In genomic region chr20:16945619-16946018, GRCh38 we compare ENCODE assay signal across 20 cellular contexts.
DNase-seq lines count a peak whose midpoint lies in the region; ATAC-seq and TF ChIP-seq lines count a peak whose summit lies in the region.
"Had no signal": no experiment of that assay in that cellular context is flagged by ENCODE, and none has a peak within 500 bp of the region (broad histone marks: within the 10 kb centered on the region; RNA-seq: fewer than 3 reads in every experiment).

No MANE protein-coding gene starts in this region.

- intact Hi-C loops in mammary epithelial cell (cut with micrococcal nuclease) (no loop called here), body of pancreas (cut with DNase I) (no loop called here), transverse colon (cut with DNase I; ENCODE audit: low total_unique reads) (no loop called here)

- H3K9ac ChIP-seq in trophoblast cell (ENCODE audit: low read length) (no peak overlapping the region), mammary epithelial cell (ENCODE audit: insufficient read depth, low read length) (no peak overlapping the region)
- H3K9ac ChIP-seq: BLaER1 treated with 17β-estradiol and CSF1 and Interleukin-3, amounts not matched to agents 10 nM and 100 nM had no signal

- H3K18ac ChIP-seq in trophoblast cell (ENCODE audit: low read length), result no peak overlapping the region

- H3K36me3 Mint-ChIP-seq in mesothelial cell of epicardium (peaks cover 3% of the 10 kb centered on the region), type B pancreatic cell (no peaks in the 10 kb centered on the region)
- H3K36me3 Mint-ChIP-seq: CD8-positive, alpha-beta T cell had no signal

- H4K91ac ChIP-seq in trophoblast cell (ENCODE audit: low read depth, low read length), result no peak overlapping the region

- no peak overlapping the region for H4K8ac ChIP-seq in trophoblast cell (ENCODE audit: low read depth, low read length)

- H3K4me3 Mint-ChIP-seq in mesothelial cell of epicardium (no peak overlapping the region), type B pancreatic cell (peak overlapping the region; percentile 4)
- H3K4me3 Mint-ChIP-seq: B cell; CD4-positive, alpha-beta T cell; CD8-positive, alpha-beta T cell had no signal

- no peak overlapping the region for H3K14ac ChIP-seq in trophoblast cell (ENCODE audit: low read length)

- peaks cover 2% of the 10 kb centered on the region for H3K79me1 ChIP-seq in trophoblast cell (ENCODE audit: low read length)

- H3K27me3 Mint-ChIP-seq in mesothelial cell of epicardium (ENCODE audit: low read depth) (peaks cover 3% of the 10 kb centered on the region), type B pancreatic cell (peaks cover 2% of the 10 kb centered on the region)
- H3K27me3 Mint-ChIP-seq: B cell; CD4-positive, alpha-beta T cell had no signal

- H4K20me1 ChIP-seq in hepatocyte (ENCODE audit: insufficient read depth, poor library complexity, severe bottlenecking), result no peaks in the 10 kb centered on the region
- no peaks in the 10 kb centered on the region for H4K20me1 ChIP-seq in mammary epithelial cell (ENCODE audit: insufficient read depth, low read length)
- H4K20me1 ChIP-seq: BLaER1 treated with 17β-estradiol and CSF1 and Interleukin-3, amounts not matched to agents 10 nM and 100 nM had no signal

- TF ChIP-seq EP300 in transverse colon (IDR thresholded peaks at IDR 0.05; ENCODE audit: low read depth), result no peak

- H3K4me2 ChIP-seq in hepatocyte (no peak overlapping the region), trophoblast cell (ENCODE audit: low read length) (no peak overlapping the region), mammary epithelial cell (ENCODE audit: insufficient read depth, low read depth, low read length) (no peak overlapping the region)
- H3K4me2 ChIP-seq: BLaER1 treated with 17β-estradiol and CSF1 and Interleukin-3, amounts not matched to agents 10 nM and 100 nM had no signal

- H3K79me2 ChIP-seq in hepatocyte, result no peaks in the 10 kb centered on the region
- no peaks in the 10 kb centered on the region for H3K79me2 ChIP-seq in trophoblast cell (ENCODE audit: control insufficient read depth, insufficient read depth, low read length, poor library complexity)
- no peaks in the 10 kb centered on the region for H3K79me2 ChIP-seq in mammary epithelial cell (ENCODE audit: insufficient read depth, low read length)

- H2AFZ ChIP-seq in hepatocyte (no peak overlapping the region), trophoblast cell (ENCODE audit: insufficient read depth, low read length, poor library complexity) (no peak overlapping the region), mammary epithelial cell (ENCODE audit: low read depth, low read length) (no peak overlapping the region)

- H2AK5ac ChIP-seq in trophoblast cell (ENCODE audit: low read length), result no peak overlapping the region

- in situ Hi-C loops in mammary epithelial cell (cut with MboI; ENCODE audit: low sequenced_read_pairs in 2 of 2) (no loop called here), transverse colon (cut with MboI; ENCODE audit: low pct_ligation_motif_present in 1 of 4, low pct_unique_long_range_greater_than_20kb in 1 of 4, low sequenced_read_pairs in 3 of 4) (no loop called here)

- H3K4me1 Mint-ChIP-seq in mesothelial cell of epicardium (peaks cover 26% of the 10 kb centered on the region), type B pancreatic cell (ENCODE audit: unreplicated experiment) (peaks cover 16% of the 10 kb centered on the region)
- H3K4me1 Mint-ChIP-seq: B cell had no signal

- H3K27ac ChIP-seq in hepatocyte (peak overlapping the region; percentile 51), trophoblast cell (ENCODE audit: low read depth, low read length) (no peak overlapping the region), mammary epithelial cell (ENCODE audit: insufficient read depth, low read depth, low read length) (no peak overlapping the region), body of pancreas (no peak overlapping the region), transverse colon (no peak overlapping the region)
- H3K27ac ChIP-seq: BLaER1 treated with 17β-estradiol and CSF1 and Interleukin-3, amounts not matched to agents 10 nM and 100 nM; C4-2B had no signal

- BruUV-seq in mammary epithelial cell (replicated peaks; lab: Mats Ljungman, UMichigan), result no TSS peak

- H3K9me3 ChIP-seq in hepatocyte (ENCODE audit: low read depth), result peaks cover 9% of the 10 kb centered on the region
- no peaks in the 10 kb centered on the region for H3K9me3 ChIP-seq in trophoblast cell (ENCODE audit: insufficient read depth, low read depth, low read length)
- peaks cover 9% of the 10 kb centered on the region for H3K9me3 ChIP-seq in mammary epithelial cell (replicated peaks; ENCODE audit: insufficient read depth, low read length)
- peaks cover 0 to 11% (median 0%) of the 10 kb centered on the region in 3 donors for H3K9me3 ChIP-seq in body of pancreas
- no peaks in the 10 kb centered on the region for H3K9me3 ChIP-seq in transverse colon
- H3K9me3 ChIP-seq: Caco-2 had no signal

- peaks cover 19% of the 10 kb centered on the region for H3K4me1 ChIP-seq in hepatocyte (ENCODE audit: insufficient read depth)
- peaks cover 0 to 7% of the 10 kb centered on the region in 2 experiments for H3K4me1 ChIP-seq in trophoblast cell (ENCODE audit: control insufficient read depth in 1 of 2, insufficient read depth in 2 of 2, low read length in 2 of 2)
- H3K4me1 ChIP-seq in mammary epithelial cell (ENCODE audit: insufficient read depth, low read length), result no peaks in the 10 kb centered on the region
- H3K4me1 ChIP-seq in body of pancreas, result peaks cover 6% of the 10 kb centered on the region
- no peaks in the 10 kb centered on the region for H3K4me1 ChIP-seq in transverse colon
- H3K4me1 ChIP-seq: BLaER1 treated with 17β-estradiol and CSF1 and Interleukin-3, amounts not matched to agents 10 nM and 100 nM; Caco-2 had no signal

- TF ChIP-seq CTCF in hepatocyte (IDR thresholded peaks at IDR 0.05; ENCODE audit: poor library complexity), result no peak
- TF ChIP-seq CTCF in mesothelial cell of epicardium (IDR thresholded peaks at IDR 0.05; ENCODE audit: unreplicated experiment), result no peak
- TF ChIP-seq CTCF in type B pancreatic cell (conservative IDR thresholded peaks at IDR 0.05), result no peak
- no peak for TF ChIP-seq CTCF in mammary epithelial cell (conservative IDR thresholded peaks at IDR 0.05 in 1 of 2, IDR thresholded peaks at IDR 0.05 in 1 of 2; ENCODE audit: extremely low read depth in 1 of 2, insufficient read depth in 1 of 2, low read depth in 1 of 2, low read length in 2 of 2)
- TF ChIP-seq CTCF in body of pancreas (IDR thresholded peaks at IDR 0.05), result no peak
- no peak for TF ChIP-seq CTCF in transverse colon (IDR thresholded peaks at IDR 0.05)

- dilution Hi-C loops in mammary epithelial cell (cut with HindIII; ENCODE audit: low sequenced_read_pairs), result no loop called here

- peak overlapping the region; percentile 18 for H3K27ac Mint-ChIP-seq in mesothelial cell of epicardium
- peak overlapping the region; percentile 56 for H3K27ac Mint-ChIP-seq in type B pancreatic cell
- H3K27ac Mint-ChIP-seq: B cell; CD4-positive, alpha-beta T cell; CD8-positive, alpha-beta T cell had no signal

- no peak for DNase-seq in hepatocyte (ENCODE audit: low spot score)
- DNase-seq in mesothelial cell of epicardium (ENCODE audit: low spot score in 2 of 2, unreplicated experiment in 2 of 2), result no peak
- peak; percentile 60 to 74 for DNase-seq in trophoblast cell
- DNase-seq in type B pancreatic cell (ENCODE audit: extremely low spot score, unreplicated experiment), result no peak
- no peak for DNase-seq in mammary epithelial cell
- DNase-seq in body of pancreas, result no peak
- no peak for DNase-seq in transverse colon
- DNase-seq: 8988T; ACHN; AML-193; Caco-2; Calu3; CD4-positive, alpha-beta T cell; CD8-positive, alpha-beta T cell; DMS79 treated with DMSO at 0.1 percent for 48 hours; GF-D8 had no signal

- TF ChIP-seq POLR2A in body of pancreas (IDR thresholded peaks at IDR 0.05) (no peak), transverse colon (IDR thresholded peaks at IDR 0.05) (no peak)

- no peak overlapping the region for H3K4me3 ChIP-seq in hepatocyte
- no peak overlapping the region for H3K4me3 ChIP-seq in trophoblast cell (ENCODE audit: low read depth, low read length)
- H3K4me3 ChIP-seq in mammary epithelial cell (replicated peaks in 1 of 3; ENCODE audit: insufficient read depth in 1 of 3, low read depth in 2 of 3, low read length in 3 of 3), result no peak overlapping the region
- no peak overlapping the region for H3K4me3 ChIP-seq in body of pancreas
- H3K4me3 ChIP-seq in transverse colon, result no peak overlapping the region
- H3K4me3 ChIP-seq: BLaER1 treated with 17β-estradiol and CSF1 and Interleukin-3, amounts not matched to agents 10 nM and 100 nM had no signal

- H4K12ac ChIP-seq in trophoblast cell (ENCODE audit: low read depth, low read length), result no peak overlapping the region

- H2BK5ac ChIP-seq in trophoblast cell (ENCODE audit: low read depth, low read length, poor library complexity), result no peak overlapping the region

- no peak for ATAC-seq in body of pancreas
- no peak for ATAC-seq in HG03442 (IDR thresholded peaks at IDR 0.05; ENCODE audit: unreplicated experiment)
- ATAC-seq: CD8-positive, alpha-beta T cell had no signal

- H3K27me3 ChIP-seq in hepatocyte, result no peaks in the 10 kb centered on the region
- no peaks in the 10 kb centered on the region for H3K27me3 ChIP-seq in trophoblast cell (ENCODE audit: insufficient read depth, low read length)
- no peaks in the 10 kb centered on the region for H3K27me3 ChIP-seq in mammary epithelial cell (ENCODE audit: insufficient read depth, low read length)
- H3K27me3 ChIP-seq in body of pancreas, result no peaks in the 10 kb centered on the region
- H3K27me3 ChIP-seq in transverse colon, result no peaks in the 10 kb centered on the region
- H3K27me3 ChIP-seq: BLaER1 treated with 17β-estradiol and CSF1 and Interleukin-3, amounts not matched to agents 10 nM and 100 nM had no signal

- CTCF ChIA-PET in mammary epithelial cell (lab: Charles Lee; ENCODE audit: low non-redundant PET), result no interaction called here

- H3K9me2 ChIP-seq in hepatocyte (replicated peaks; ENCODE audit: insufficient read depth), result no peaks in the 10 kb centered on the region

- no peak overlapping the region for H2BK12ac ChIP-seq in trophoblast cell (ENCODE audit: low read length)

- H3K4ac ChIP-seq in trophoblast cell (ENCODE audit: low read depth, low read length), result no peak overlapping the region

- H3K23ac ChIP-seq in trophoblast cell (ENCODE audit: low read length), result no peak overlapping the region

- H3K9me3 Mint-ChIP-seq in mesothelial cell of epicardium (peaks cover 15% of the 10 kb centered on the region), type B pancreatic cell (peaks cover 2% of the 10 kb centered on the region)

- no peak overlapping the region for H2BK120ac ChIP-seq in trophoblast cell (ENCODE audit: insufficient read depth, low read length, poor library complexity)

- H3K36me3 ChIP-seq in hepatocyte (replicated peaks; ENCODE audit: insufficient read depth, low read depth) (no peaks in the 10 kb centered on the region), trophoblast cell (ENCODE audit: control insufficient read depth in 1 of 2, insufficient read depth in 2 of 2, low read length in 2 of 2) (no peaks in the 10 kb centered on the region), mammary epithelial cell (ENCODE audit: insufficient read depth, low read length) (no peaks in the 10 kb centered on the region), body of pancreas (replicated peaks in 1 of 2; ENCODE audit: insufficient read depth in 1 of 2, low read depth in 2 of 2) (no peaks in the 10 kb centered on the region), transverse colon (no peaks in the 10 kb centered on the region)
- H3K36me3 ChIP-seq: BLaER1 treated with 17β-estradiol and CSF1 and Interleukin-3, amounts not matched to agents 10 nM and 100 nM had no signal

Comparison
In these comparisons a context has a peak if more than half of its experiments do, and no peak if none do; other contexts are left out.
1. DNase-seq: peak in trophoblast cell (2 of 2); none in hepatocyte (single experiment), mesothelial cell of epicardium (0 of 2), type B pancreatic cell (single experiment), mammary epithelial cell (single experiment), body of pancreas (0 of 4) and transverse colon (single experiment).